ENCODE assay signal across 27 cellular contexts in genomic region chr1:14743368-14743767, GRCh38.
"Had no signal": no experiment of that assay in that cellular context is flagged by ENCODE, and none has a peak within 500 bp of the region (broad histone marks: within the 10 kb centered on the region; RNA-seq: fewer than 3 reads in every experiment).

No MANE protein-coding gene starts in this region.

- H3K27me3 ChIP-seq: ascending aorta, brain microvascular endothelial cell, right lobe of liver, testis, transverse colon had no signal

- H3K4me1 ChIP-seq: ascending aorta, right lobe of liver, testis, transverse colon had no signal

- DNase-seq: activated CD4-positive, alpha-beta memory T cell treated with anti-CD3 and anti-CD28 coated beads for 36 hours; activated CD4-positive, alpha-beta T cell treated with anti-CD3 and anti-CD28 coated beads, Interleukin-2, amount 10 ng/mL, durations not matched to agents 24 days and 14 days; activated CD8-positive, alpha-beta memory T cell treated with anti-CD3 and anti-CD28 coated beads, Interleukin-2, amount 50 U/mL, for 4 hours; activated effector memory CD4-positive, alpha-beta T cell treated with anti-CD3 and anti-CD28 coated beads, Interleukin-2, amount 50 U/mL, for 16 hours; activated naive CD4-positive, alpha-beta T cell treated with anti-CD3 and anti-CD28 coated beads for 36 hours; activated naive CD8-positive, alpha-beta T cell treated with anti-CD3 and anti-CD28 coated beads, Interleukin-2, amount 10 ng/mL, durations not matched to agents 7 days and 5 days; activated T-cell treated with anti-CD3 and anti-CD28 coated beads, Interleukin-2, amount 50 U/mL, for 1 hour; brain microvascular endothelial cell; caudate nucleus; cortex of kidney; effector memory CD8-positive, alpha-beta T cell; foreskin fibroblast; left lung; lower lobe of right lung; right lobe of liver; stimulated activated CD4-positive, alpha-beta T cell treated with anti-CD3 and anti-CD28 coated beads, Interleukin-2, amount 100 ng/mL, for 48 hours; stimulated activated naive CD8-positive, alpha-beta T cell treated with anti-CD3 and anti-CD28 coated beads, Interleukin-15, Interleukin-2, amounts not matched to agents 100 U/mL and 50 U/mL, for 24 hours; T-helper 9 cell; testis; transverse colon had no signal

- H3K9me3 ChIP-seq: ascending aorta, left lung, lower lobe of right lung, neutrophil, right lobe of liver, testis, transverse colon had no signal

- FAIRE-seq: endothelial cell of umbilical vein, TTC549 had no signal

- H3K36me3 ChIP-seq: ascending aorta, brain microvascular endothelial cell, left lung, lower lobe of right lung, neutrophil, right lobe of liver, transverse colon had no signal

- H3K27ac Mint-ChIP-seq: activated CD4-positive, alpha-beta memory T cell treated with anti-CD3 and anti-CD28 coated beads for 36 hours; activated CD4-positive, alpha-beta T cell treated with anti-CD3 and anti-CD28 coated beads, Interleukin-2, amount 10 ng/mL, durations not matched to agents 24 days and 14 days; activated naive CD4-positive, alpha-beta T cell treated with anti-CD3 and anti-CD28 coated beads for 36 hours; activated naive CD8-positive, alpha-beta T cell treated with anti-CD3 and anti-CD28 coated beads, Interleukin-2, amount 10 ng/mL, durations not matched to agents 7 days and 5 days; activated T-helper 1 cell treated with anti-CD3 and anti-CD28 coated beads, Interleukin-12 subunit alpha, Interleukin-12 subunit beta, Interleukin-2, Interleukin-4 antibody, amounts not matched to agents 30 ng/mL and 10 ng/mL and 1 ng/mL, durations not matched to agents 14 hours and 24 hours and 36 hours; effector memory CD8-positive, alpha-beta T cell; nephron had no signal

- H3K4me3 ChIP-seq: ascending aorta, left lung, lower lobe of right lung, right lobe of liver, testis, transverse colon had no signal

- H3K4me1 Mint-ChIP-seq: activated CD4-positive, alpha-beta T cell treated with anti-CD3 and anti-CD28 coated beads, Interleukin-2, amount 10 ng/mL, durations not matched to agents 24 days and 14 days; activated naive CD8-positive, alpha-beta T cell treated with anti-CD3 and anti-CD28 coated beads, Interleukin-2, amount 10 ng/mL, durations not matched to agents 7 days and 5 days had no signal

- H3K4me3 Mint-ChIP-seq: activated CD4-positive, alpha-beta memory T cell treated with anti-CD3 and anti-CD28 coated beads for 36 hours; activated CD4-positive, alpha-beta T cell treated with anti-CD3 and anti-CD28 coated beads, Interleukin-2, amount 10 ng/mL, durations not matched to agents 24 days and 14 days; activated naive CD4-positive, alpha-beta T cell treated with anti-CD3 and anti-CD28 coated beads for 36 hours; activated naive CD8-positive, alpha-beta T cell treated with anti-CD3 and anti-CD28 coated beads, Interleukin-2, amount 10 ng/mL, durations not matched to agents 7 days and 5 days; activated T-helper 1 cell treated with anti-CD3 and anti-CD28 coated beads, Interleukin-12 subunit alpha, Interleukin-12 subunit beta, Interleukin-2, Interleukin-4 antibody, amounts not matched to agents 30 ng/mL and 10 ng/mL and 1 ng/mL, durations not matched to agents 14 hours and 24 hours and 36 hours; effector memory CD8-positive, alpha-beta T cell; nephron had no signal

- H3K36me3 Mint-ChIP-seq: activated CD4-positive, alpha-beta memory T cell treated with anti-CD3 and anti-CD28 coated beads for 36 hours; activated naive CD8-positive, alpha-beta T cell treated with anti-CD3 and anti-CD28 coated beads, Interleukin-2, amount 10 ng/mL, durations not matched to agents 7 days and 5 days had no signal

- ATAC-seq: effector memory CD8-positive, alpha-beta T cell; right lobe of liver; stimulated activated naive CD8-positive, alpha-beta T cell treated with anti-CD3 and anti-CD28 coated beads, Interleukin-15, Interleukin-2, amounts not matched to agents 100 U/mL and 50 U/mL, for 24 hours had no signal

- H3K27ac ChIP-seq: ascending aorta, left lung, lower lobe of right lung, neutrophil, right lobe of liver, testis, transverse colon, VCaP had no signal

- H3K9me3 Mint-ChIP-seq: activated CD4-positive, alpha-beta memory T cell treated with anti-CD3 and anti-CD28 coated beads for 36 hours; activated CD4-positive, alpha-beta T cell treated with anti-CD3 and anti-CD28 coated beads, Interleukin-2, amount 10 ng/mL, durations not matched to agents 24 days and 14 days; activated naive CD4-positive, alpha-beta T cell treated with anti-CD3 and anti-CD28 coated beads for 36 hours; activated naive CD8-positive, alpha-beta T cell treated with anti-CD3 and anti-CD28 coated beads, Interleukin-2, amount 10 ng/mL, durations not matched to agents 7 days and 5 days; activated T-helper 1 cell treated with anti-CD3 and anti-CD28 coated beads, Interleukin-12 subunit alpha, Interleukin-12 subunit beta, Interleukin-2, Interleukin-4 antibody, amounts not matched to agents 30 ng/mL and 10 ng/mL and 1 ng/mL, durations not matched to agents 14 hours and 24 hours and 36 hours; effector memory CD8-positive, alpha-beta T cell; nephron had no signal
